8 cellular contexts compared by ENCODE assay signal in genomic region chr5:55324815-55325418, GRCh38. TPM values are rescaled to one million over a fixed set of nuclear protein-coding genes. Genes with fewer than 3 reads are reported as not detected.
DNase-seq lines count a peak whose midpoint lies in the region; ATAC-seq, FAIRE-seq and TF ChIP-seq lines count a peak whose summit lies in the region.

No MANE protein-coding gene starts in this region.

- peaks cover 31% of the 10 kb centered on the region for H3K36me3 Mint-ChIP-seq in T-helper 2 cell treated with Interferon-gamma antibody and Interleukin-4, amounts not matched to agents 5 μg/mL and 100 μg/mL, for 36 hours (ENCODE audit: low read depth)

- H3K9me3 ChIP-seq in A549 (no peaks in the 10 kb centered on the region), sigmoid colon (no peaks in the 10 kb centered on the region)

- TF ChIP-seq POLR2A in A549 (IDR thresholded peaks at IDR 0.05; ENCODE audit: low read length) = no peak
- TF ChIP-seq POLR2A in sigmoid colon (IDR thresholded peaks at IDR 0.05) = no peak

- no peaks in the 10 kb centered on the region for H3K27me3 ChIP-seq in sigmoid colon

- no peak overlapping the region for H3K4me2 ChIP-seq in A549

- peak; percentile 70 to 80 for ATAC-seq in A549

- H3K4me3 Mint-ChIP-seq in T-helper 2 cell treated with Interferon-gamma antibody and Interleukin-4, amounts not matched to agents 5 μg/mL and 100 μg/mL, for 36 hours = no peak overlapping the region

- H3K4me1 Mint-ChIP-seq in T-helper 2 cell treated with Interferon-gamma antibody and Interleukin-4, amounts not matched to agents 5 μg/mL and 100 μg/mL, for 36 hours (ENCODE audit: low read depth) = peaks cover 24% of the 10 kb centered on the region

- peaks cover 0 to 32% (median 6%) of the 10 kb centered on the region in 4 donors for H3K36me3 ChIP-seq in sigmoid colon

- H3K9me3 Mint-ChIP-seq in T-helper 2 cell treated with Interferon-gamma antibody and Interleukin-4, amounts not matched to agents 5 μg/mL and 100 μg/mL, for 36 hours = no peaks in the 10 kb centered on the region

- in situ Hi-C loops in G401 (cut with HindIII; ENCODE audit: low sequenced_read_pairs) = no loop called here

- peak; percentile 67 to 78 for TF ChIP-seq RAD21 in A549 (conservative IDR thresholded peaks at IDR 0.05 in 1 of 2, IDR thresholded peaks at IDR 0.05 in 1 of 2)

- CTCF ChIA-PET in A549 (lab: Yijun Ruan, JAX) = interaction anchor here (0.7 to 1.4 kb wide), 6 partner anchors 11 to 367 kb away, joined by 3 to 6 read pairs (median 4); no protein-coding TSS in a partner anchor

- TF ChIP-seq EP300 in A549 (IDR thresholded peaks at IDR 0.05) (no peak), sigmoid colon (IDR thresholded peaks at IDR 0.05) (no peak)

- no peaks in the 10 kb centered on the region for H3K27me3 Mint-ChIP-seq in T-helper 2 cell treated with Interferon-gamma antibody and Interleukin-4, amounts not matched to agents 5 μg/mL and 100 μg/mL, for 36 hours (ENCODE audit: low read depth)

- POLR2A ChIA-PET in A549 (lab: Yijun Ruan, JAX) = no interaction called here

- H3K4me1 ChIP-seq in A549 = peaks cover 6% of the 10 kb centered on the region; the same call in 2 of the 3 replicates
- H3K4me1 ChIP-seq in sigmoid colon = peaks cover 0 to 16% (median 3%) of the 10 kb centered on the region in 4 donors

- intact Hi-C loops in sigmoid colon (cut with DNase I) = loop anchor here (5.0 kb wide), 1 partner anchor 367 kb away; no protein-coding TSS in a partner anchor

- H3K27ac Mint-ChIP-seq in T-helper 2 cell treated with Interferon-gamma antibody and Interleukin-4, amounts not matched to agents 5 μg/mL and 100 μg/mL, for 36 hours = peak overlapping the region; percentile 57

- H3K4me3 ChIP-seq in A549 (no peak overlapping the region), foreskin fibroblast (ENCODE audit: low read depth in 1 of 2, low read length in 2 of 2) (no peak overlapping the region), sigmoid colon (no peak overlapping the region)

- TF ChIP-seq CTCF in A549 (IDR thresholded peaks at IDR 0.05) = peak; percentile 82
- TF ChIP-seq CTCF in foreskin fibroblast (IDR thresholded peaks at IDR 0.05; ENCODE audit: low read depth, low read length) = peak; percentile 51
- TF ChIP-seq CTCF in sigmoid colon (IDR thresholded peaks at IDR 0.05) = peak; percentile 20 to 61 (median 48)

- DNase-seq in A549 (ENCODE audit: low read depth in 1 of 2, low spot score in 1 of 2) (peak; percentile 46 to 61), G401 (ENCODE audit: low spot score) (peak; percentile 65), HT1080 (ENCODE audit: low read depth) (peak; percentile 25), foreskin fibroblast (peak in 1 of 2 donors; percentile 52), sigmoid colon (no peak), NCI-H774 (lab: John Stamatoyannopoulos, UW) (no peak)
- no peak for DNase-seq in T-helper 2 cell treated with Interferon-gamma antibody and Interleukin-4, amounts not matched to agents 5 μg/mL and 100 μg/mL, for 36 hours (ENCODE audit: low spot score)
- DNase-seq in stimulated activated CD4-positive, alpha-beta T cell treated with anti-CD3 and anti-CD28 coated beads, Interleukin-4, amount 100 ng/mL, for 1 hour = no peak

- H3K27ac ChIP-seq in A549 (no peak overlapping the region), sigmoid colon (no peak overlapping the region)

- 94% methylated on average over 1 of the region's 1 CpG for WGBS in A549 (ENCODE audit: missing lambda C conversion rate)
- 100% methylated on average over 1 of the region's 1 CpG for WGBS in sigmoid colon, 2 donors

- peak; percentile 97 for FAIRE-seq in A549 (lab: Jason Lieb, UNC)

TF ChIP-seq in A549, 52 proteins besides CTCF, POLR2A, EP300 and RAD21:
- TF ChIP-seq SMC3 (IDR thresholded peaks at IDR 0.05) (peak; percentile 70), JUN (IDR thresholded peaks at IDR 0.05) (no peak)

RNA-seq across cellular contexts. Expression of gene MTREX, which starts 17.1 kb away (rescaled TPM):
- polyA plus RNA-seq in A549 (2011; rRNA removed) = 45.8 and 99.8 TPM in 2 replicates
- polyA plus RNA-seq in A549 (2012; cell fraction: cytosol; rRNA removed) = 10.7 and 14.4 TPM in 2 replicates
- 7.3 and 10.7 TPM in 2 replicates for polyA plus RNA-seq in A549 (2012; cell fraction: nucleus; rRNA removed)
- polyA plus RNA-seq in A549 (2017; fragmentation: RNase III; extraction: RNeasy Plus Mini Kit Qiagen cat#74134 plus additional on column Dnase treatment) = 74.5 to 89.1 TPM (median 74.8 TPM) in 3 replicates
- polyA minus RNA-seq in A549 (2011; rRNA and poly(A)+ RNA removed) = 35.7 and 44.7 TPM in 2 replicates
- 102 and 109 TPM in 2 replicates for total RNA-seq in G401 (2014; rRNA removed; shearing (Covaris generic))
- total RNA-seq in HT1080 (2014; rRNA removed; shearing (Covaris generic)) = 66.7 and 72.9 TPM in 2 replicates
- polyA plus RNA-seq in HT1080 (2015; cell fraction: cytosol; rRNA removed) = 48.5 and 69.0 TPM in 2 replicates
- 139 and 146 TPM in 2 replicates for polyA plus RNA-seq in HT1080 (2015; cell fraction: nucleus; rRNA removed)
- 10 to 100 TPM; 59.0 to 76.7 (median 66.6) TPM for total RNA-seq in sigmoid colon
- polyA plus RNA-seq in sigmoid colon = 10 to 100 TPM; 11.3 to 20.6 (median 15.0) TPM

RNA-seq across cellular contexts. Expression of gene DHX29, which starts 17.4 kb away (rescaled TPM):
- polyA plus RNA-seq in A549 (2011; rRNA removed) = 12.3 and 22.4 TPM in 2 replicates
- 3.2 and 3.6 TPM in 2 replicates for polyA plus RNA-seq in A549 (2012; cell fraction: cytosol; rRNA removed)
- polyA plus RNA-seq in A549 (2012; cell fraction: nucleus; rRNA removed) = 2.2 and 4.3 TPM in 2 replicates
- polyA plus RNA-seq in A549 (2017; fragmentation: RNase III; extraction: RNeasy Plus Mini Kit Qiagen cat#74134 plus additional on column Dnase treatment) = 25.4 to 25.6 TPM (median 25.5 TPM) in 3 replicates
- polyA minus RNA-seq in A549 (2011; rRNA and poly(A)+ RNA removed) = 5.8 and 7.4 TPM in 2 replicates
- total RNA-seq in G401 (2014; rRNA removed; shearing (Covaris generic)) = 14.0 and 31.5 TPM in 2 replicates
- 22.4 and 23.7 TPM in 2 replicates for total RNA-seq in HT1080 (2014; rRNA removed; shearing (Covaris generic))
- polyA plus RNA-seq in HT1080 (2015; cell fraction: cytosol; rRNA removed) = 12.1 and 15.9 TPM in 2 replicates
- 27.8 and 27.9 TPM in 2 replicates for polyA plus RNA-seq in HT1080 (2015; cell fraction: nucleus; rRNA removed)
- total RNA-seq in sigmoid colon = 10 to 100 TPM; 28.8 to 34.2 (median 31.9) TPM
- 10 to 100 TPM in 1 of 3 donors, 1 to 10 TPM in 2; 7.6 to 11.4 (median 9.0) TPM for polyA plus RNA-seq in sigmoid colon

Comparison
In these comparisons a context has a peak if more than half of its experiments do, and no peak if none do; other contexts are left out.
1. DNase-seq: peak in A549 (2 of 2), G401 (single experiment) and HT1080 (single experiment); none in T-helper 2 cell treated with Interferon-gamma antibody and Interleukin-4, amounts not matched to agents 5 μg/mL and 100 μg/mL, for 36 hours (single experiment), sigmoid colon (single experiment), stimulated activated CD4-positive, alpha-beta T cell treated with anti-CD3 and anti-CD28 coated beads, Interleukin-4, amount 100 ng/mL, for 1 hour (single experiment) and NCI-H774 (single experiment).
2. Peak in every context shown above with its lines, with median percentiles within 50 percentile points of each other: CTCF ChIP-seq.